Comparison of ENCODE assay signal across 12 cellular contexts in genomic region chr22:46462726-46463371, GRCh38.
DNase-seq lines count a peak whose midpoint lies in the region; ATAC-seq and TF ChIP-seq lines count a peak whose summit lies in the region.
"Had no signal": no experiment of that assay in that cellular context is flagged by ENCODE, and none has a peak within 500 bp of the region (broad histone marks: within the 10 kb centered on the region; RNA-seq: fewer than 3 reads in every experiment).

No MANE protein-coding gene starts in this region.

- no peak overlapping the region for H2AFZ ChIP-seq in osteoblast (ENCODE audit: low read length)

- H4K20me1 ChIP-seq in osteoblast (ENCODE audit: insufficient read depth, low read length) = no peaks in the 10 kb centered on the region

- H3K36me3 ChIP-seq in osteoblast (ENCODE audit: insufficient read depth, low read length) (no peaks in the 10 kb centered on the region), gastroesophageal sphincter (no peaks in the 10 kb centered on the region)

- H3K27ac ChIP-seq in osteoblast (ENCODE audit: low read depth, low read length) (no peak overlapping the region), gastroesophageal sphincter (no peak overlapping the region)
- H3K27ac ChIP-seq: 22Rv1, VCaP had no signal

- H3K4me1 ChIP-seq in osteoblast (ENCODE audit: insufficient read depth, low read length) (peaks cover 4% of the 10 kb centered on the region), gastroesophageal sphincter (no peaks in the 10 kb centered on the region)

- in situ Hi-C loops in KBM-7 (cut with MboI; ENCODE audit: low pct_unique_long_range_greater_than_20kb, low sequenced_read_pairs) = no loop called here

- H3K4me2 ChIP-seq in osteoblast (ENCODE audit: insufficient read depth, low read length) = no peak overlapping the region

- WGBS in gastroesophageal sphincter (ENCODE audit: low coverage in 1 of 2), 2 donors = 48 to 87% methylated on average over 7 to 15 of the region's 18 CpGs

- TF ChIP-seq CTCF in osteoblast (IDR thresholded peaks at IDR 0.05; ENCODE audit: extremely low read depth, low read depth, low read length) (no peak), gastroesophageal sphincter (IDR thresholded peaks at IDR 0.05) (no peak)

- no peak overlapping the region for H3K4me3 ChIP-seq in osteoblast (ENCODE audit: insufficient read depth, low read length)
- no peak overlapping the region for H3K4me3 ChIP-seq in gastroesophageal sphincter

- no peak for TF ChIP-seq EP300 in gastroesophageal sphincter (IDR thresholded peaks at IDR 0.05)

- DNase-seq in DMS53 (lab: John Stamatoyannopoulos, UW) (peak; percentile 57), DMS53 treated with DMSO at 0.1 percent for 48 hours (lab: John Stamatoyannopoulos, UW; ENCODE audit: unreplicated experiment) (no peak), NCI-H187 treated with DMSO at 0.1 percent for 48 hours (lab: John Stamatoyannopoulos, UW) (peak; percentile 41), astrocyte of the hippocampus (ENCODE audit: low read depth, low spot score) (peak; percentile 42), osteoblast (ENCODE audit: insufficient read length, low spot score, missing footprints) (peak; percentile 98), KBM-7 (no peak), HuH-7 (ENCODE audit: low spot score) (no peak)
- DNase-seq: activated effector memory CD4-positive, alpha-beta T cell treated with anti-CD3 and anti-CD28 coated beads, Interleukin-2, amount 50 U/mL, for 16 hours; stimulated activated CD4-positive, alpha-beta T cell treated with anti-CD3 and anti-CD28 coated beads, Interleukin-4, amount 100 ng/mL, for 4 hours had no signal

- no peak for ATAC-seq in gastroesophageal sphincter

- no peaks in the 10 kb centered on the region for H3K79me2 ChIP-seq in osteoblast (ENCODE audit: insufficient read depth, low read length)

- peaks cover 7% of the 10 kb centered on the region for H3K27me3 ChIP-seq in osteoblast (ENCODE audit: insufficient read depth, low read length)
- H3K27me3 ChIP-seq in gastroesophageal sphincter = peaks cover 27% of the 10 kb centered on the region

- no peaks in the 10 kb centered on the region for H3K9me3 ChIP-seq in osteoblast (ENCODE audit: low read depth, low read length)
- H3K9me3 ChIP-seq in gastroesophageal sphincter = no peaks in the 10 kb centered on the region

- TF ChIP-seq POLR2A in gastroesophageal sphincter (IDR thresholded peaks at IDR 0.05) = no peak

Comparison
In these comparisons a context has a peak if more than half of its experiments do, and no peak if none do; other contexts are left out.
1. DNase-seq: peak in DMS53 (single experiment), NCI-H187 treated with DMSO at 0.1 percent for 48 hours (single experiment), astrocyte of the hippocampus (single experiment) and osteoblast (single experiment); none in DMS53 treated with DMSO at 0.1 percent for 48 hours (single experiment), KBM-7 (single experiment) and HuH-7 (single experiment).